In the genomic region with DNA sequence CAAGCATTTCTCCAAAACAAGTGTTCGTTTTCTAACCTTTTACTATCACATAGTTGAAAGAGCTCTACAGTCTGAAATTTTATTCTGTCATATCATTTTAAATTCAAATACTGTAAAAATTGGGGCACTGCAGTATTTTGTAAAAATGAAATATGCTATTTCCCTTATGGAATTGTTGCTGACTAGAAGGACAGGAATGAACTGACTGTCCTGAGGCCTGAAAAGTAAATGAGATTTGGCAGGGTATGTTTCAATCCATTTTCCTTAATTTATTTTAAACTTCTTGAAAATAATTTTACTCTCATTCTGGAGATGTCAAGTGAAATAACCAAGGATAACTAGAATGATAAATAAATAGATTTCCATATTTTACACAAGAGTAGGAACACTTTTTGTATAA, we compare ENCODE assay signal across 24 cellular contexts. TPM values are rescaled to one million over a fixed set of nuclear protein-coding genes. Genes with fewer than 3 reads are reported as not detected.
"Had no signal": no experiment of that assay in that cellular context is flagged by ENCODE, and none has a peak within 500 bp of the region (broad histone marks: within the 10 kb centered on the region; RNA-seq: fewer than 3 reads in every experiment).

No MANE protein-coding gene starts in this region.

- H3K27ac Mint-ChIP-seq: endodermal cell; mesothelial cell of epicardium; naive thymus-derived CD4-positive, alpha-beta T cell had no signal

- DNase-seq: dermis blood vessel endothelial cell; dorsolateral prefrontal cortex; effector CD8-positive, alpha-beta T cell; effector memory CD8-positive, alpha-beta T cell; endodermal cell; erythroblast; esophagus squamous epithelium; foreskin fibroblast; foreskin melanocyte; gastrocnemius medialis; glutamatergic neuron; head of caudate nucleus; heart right ventricle; hippocampal formation; left cardiac atrium; left lung; left ventricle myocardium superior; lower lobe of right lung; mesenchymal stem cell; naive thymus-derived CD4-positive, alpha-beta T cell had no signal

- H3K9me3 ChIP-seq: esophagus squamous epithelium, gastrocnemius medialis, left lung, lower lobe of right lung had no signal

- H3K27me3 ChIP-seq: dorsolateral prefrontal cortex, esophagus squamous epithelium, gastrocnemius medialis, heart right ventricle, left lung had no signal

- H3K4me3 ChIP-seq: coronary artery, dorsolateral prefrontal cortex, esophagus squamous epithelium, gastrocnemius medialis, heart right ventricle, left lung, lower lobe of right lung had no signal

- H3K27ac ChIP-seq: coronary artery, dorsolateral prefrontal cortex, epithelial cell of prostate, esophagus squamous epithelium, gastrocnemius medialis, heart right ventricle, left lung, lower lobe of right lung had no signal

- H3K36me3 Mint-ChIP-seq: mesothelial cell of epicardium; naive thymus-derived CD4-positive, alpha-beta T cell had no signal

- H3K4me3 Mint-ChIP-seq: effector memory CD8-positive, alpha-beta T cell; endodermal cell; mesothelial cell of epicardium; naive thymus-derived CD4-positive, alpha-beta T cell had no signal

- H3K36me3 ChIP-seq: esophagus squamous epithelium, gastrocnemius medialis, heart right ventricle, left lung, lower lobe of right lung had no signal

- H3K4me1 ChIP-seq: gastrocnemius medialis had no signal

- H3K9me3 Mint-ChIP-seq: effector memory CD8-positive, alpha-beta T cell had no signal

- ATAC-seq: effector memory CD8-positive, alpha-beta T cell; gastrocnemius medialis; heart right ventricle; left cardiac atrium; left lung; left ventricle myocardium superior; lower lobe of right lung; naive thymus-derived CD4-positive, alpha-beta T cell had no signal

RNA-seq across cellular contexts. Expression of gene SRSF12, which starts 49.2 kb away (rescaled TPM):
- total RNA-seq: lower lobe of right lung, lung microvascular endothelial cell had no signal
